ENCODE assay signal across 1 cellular context in the genomic region with DNA sequence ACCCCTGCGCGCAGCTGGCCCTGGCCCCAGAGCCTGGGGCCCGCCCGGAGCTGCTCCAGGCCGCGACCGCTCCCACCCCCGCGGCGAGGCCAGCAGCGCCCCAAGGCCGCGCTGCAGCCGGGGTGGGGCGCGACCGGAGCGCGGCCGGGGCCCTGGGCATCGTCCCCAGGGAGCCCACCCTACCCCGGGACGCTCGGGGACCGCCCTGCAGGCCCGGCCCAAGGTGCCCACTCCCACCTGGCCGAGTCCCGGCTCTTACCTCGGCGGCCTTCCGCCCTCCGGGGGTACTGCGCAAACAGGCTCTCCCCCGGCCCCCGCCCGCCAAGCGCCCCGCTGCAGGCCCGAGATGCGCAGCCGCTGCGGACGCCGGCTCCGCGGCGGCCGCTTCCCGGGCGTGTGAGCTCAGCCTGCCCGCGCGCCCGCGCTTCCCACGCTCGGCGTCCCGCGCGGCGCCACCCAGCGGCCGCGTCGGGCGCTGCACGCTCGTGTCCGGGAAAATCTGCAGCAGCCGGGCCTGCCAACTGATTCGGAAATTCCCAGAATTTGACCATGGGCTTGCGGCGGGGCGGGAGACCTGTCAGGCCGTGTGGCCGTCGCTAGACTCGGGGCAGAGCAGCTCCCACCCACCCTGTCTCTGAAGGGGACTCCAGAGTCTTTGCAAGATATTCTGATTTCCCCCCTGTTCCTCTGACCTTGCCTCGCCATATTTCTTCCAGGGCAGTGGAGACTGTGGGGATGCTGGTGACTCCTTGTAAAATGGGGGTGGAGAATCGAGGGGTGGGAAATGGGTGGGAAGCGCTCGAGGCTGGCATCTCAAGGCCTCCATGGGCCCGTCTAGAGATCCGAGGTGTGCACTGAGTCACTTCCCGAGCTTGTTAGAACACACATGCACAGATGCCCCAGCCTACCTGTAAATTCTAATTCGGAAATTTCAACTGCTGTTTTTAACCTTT.
TF ChIP-seq lines count a peak whose summit lies in the region.

No MANE protein-coding gene starts in this region.

TF ChIP-seq in HepG2, 621 proteins besides CTCF, POLR2A, EP300 and RAD21 (continued from another document):
- TF ChIP-seq, protein P1, sequence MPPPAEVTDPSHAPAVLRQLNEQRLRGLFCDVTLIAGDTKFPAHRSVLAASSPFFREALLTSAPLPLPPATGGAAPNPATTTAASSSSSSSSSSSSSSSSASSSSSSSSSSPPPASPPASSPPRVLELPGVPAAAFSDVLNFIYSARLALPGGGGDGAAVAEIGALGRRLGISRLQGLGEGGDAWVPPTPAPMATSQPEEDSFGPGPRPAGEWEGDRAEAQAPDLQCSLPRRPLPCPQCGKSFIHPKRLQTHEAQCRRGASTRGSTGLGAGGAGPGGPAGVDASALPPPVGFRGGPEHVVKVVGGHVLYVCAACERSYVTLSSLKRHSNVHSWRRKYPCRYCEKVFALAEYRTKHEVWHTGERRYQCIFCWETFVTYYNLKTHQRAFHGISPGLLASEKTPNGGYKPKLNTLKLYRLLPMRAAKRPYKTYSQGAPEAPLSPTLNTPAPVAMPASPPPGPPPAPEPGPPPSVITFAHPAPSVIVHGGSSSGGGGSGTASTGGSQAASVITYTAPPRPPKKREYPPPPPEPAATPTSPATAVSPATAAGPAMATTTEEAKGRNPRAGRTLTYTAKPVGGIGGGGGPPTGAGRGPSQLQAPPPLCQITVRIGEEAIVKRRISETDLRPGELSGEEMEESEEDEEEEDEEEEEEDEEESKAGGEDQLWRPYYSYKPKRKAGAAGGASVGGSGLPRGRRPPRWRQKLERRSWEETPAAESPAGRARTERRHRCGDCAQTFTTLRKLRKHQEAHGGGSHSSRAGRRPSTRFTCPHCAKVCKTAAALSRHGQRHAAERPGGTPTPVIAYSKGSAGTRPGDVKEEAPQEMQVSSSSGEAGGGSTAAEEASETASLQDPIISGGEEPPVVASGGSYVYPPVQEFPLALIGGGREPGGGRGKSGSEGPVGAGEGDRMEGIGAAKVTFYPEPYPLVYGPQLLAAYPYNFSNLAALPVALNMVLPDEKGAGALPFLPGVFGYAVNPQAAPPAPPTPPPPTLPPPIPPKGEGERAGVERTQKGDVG (CRISPR knock-in tag; IDR thresholded peaks at IDR 0.05; ENCODE audit: borderline replicate concordance): no peak
- peak; percentile 46; the same call in 1 of the 2 replicates for TF ChIP-seq SRY (CRISPR knock-in tag; IDR thresholded peaks at IDR 0.05)
- TF ChIP-seq, protein P2, sequence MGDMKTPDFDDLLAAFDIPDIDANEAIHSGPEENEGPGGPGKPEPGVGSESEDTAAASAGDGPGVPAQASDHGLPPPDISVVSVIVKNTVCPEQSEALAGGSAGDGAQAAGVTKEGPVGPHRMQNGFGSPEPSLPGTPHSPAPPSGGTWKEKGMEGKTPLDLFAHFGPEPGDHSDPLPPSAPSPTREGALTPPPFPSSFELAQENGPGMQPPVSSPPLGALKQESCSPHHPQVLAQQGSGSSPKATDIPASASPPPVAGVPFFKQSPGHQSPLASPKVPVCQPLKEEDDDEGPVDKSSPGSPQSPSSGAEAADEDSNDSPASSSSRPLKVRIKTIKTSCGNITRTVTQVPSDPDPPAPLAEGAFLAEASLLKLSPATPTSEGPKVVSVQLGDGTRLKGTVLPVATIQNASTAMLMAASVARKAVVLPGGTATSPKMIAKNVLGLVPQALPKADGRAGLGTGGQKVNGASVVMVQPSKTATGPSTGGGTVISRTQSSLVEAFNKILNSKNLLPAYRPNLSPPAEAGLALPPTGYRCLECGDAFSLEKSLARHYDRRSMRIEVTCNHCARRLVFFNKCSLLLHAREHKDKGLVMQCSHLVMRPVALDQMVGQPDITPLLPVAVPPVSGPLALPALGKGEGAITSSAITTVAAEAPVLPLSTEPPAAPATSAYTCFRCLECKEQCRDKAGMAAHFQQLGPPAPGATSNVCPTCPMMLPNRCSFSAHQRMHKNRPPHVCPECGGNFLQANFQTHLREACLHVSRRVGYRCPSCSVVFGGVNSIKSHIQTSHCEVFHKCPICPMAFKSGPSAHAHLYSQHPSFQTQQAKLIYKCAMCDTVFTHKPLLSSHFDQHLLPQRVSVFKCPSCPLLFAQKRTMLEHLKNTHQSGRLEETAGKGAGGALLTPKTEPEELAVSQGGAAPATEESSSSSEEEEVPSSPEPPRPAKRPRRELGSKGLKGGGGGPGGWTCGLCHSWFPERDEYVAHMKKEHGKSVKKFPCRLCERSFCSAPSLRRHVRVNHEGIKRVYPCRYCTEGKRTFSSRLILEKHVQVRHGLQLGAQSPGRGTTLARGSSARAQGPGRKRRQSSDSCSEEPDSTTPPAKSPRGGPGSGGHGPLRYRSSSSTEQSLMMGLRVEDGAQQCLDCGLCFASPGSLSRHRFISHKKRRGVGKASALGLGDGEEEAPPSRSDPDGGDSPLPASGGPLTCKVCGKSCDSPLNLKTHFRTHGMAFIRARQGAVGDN (CRISPR knock-in tag; IDR thresholded peaks at IDR 0.05): peak; percentile 69
- TF ChIP-seq HOXA3 (CRISPR knock-in tag; IDR thresholded peaks at IDR 0.05): peak; percentile 51; the same call in 1 of the 2 replicates
- TF ChIP-seq POGZ (CRISPR knock-in tag; IDR thresholded peaks at IDR 0.05): no peak
- no peak for TF ChIP-seq ZBTB21 (CRISPR knock-in tag; IDR thresholded peaks at IDR 0.05)
- no peak for TF ChIP-seq AGO2 (optimal IDR thresholded peaks at IDR 0.05; ENCODE audit: low read depth, low read length)
- no peak for TF ChIP-seq ZNF24 (IDR thresholded peaks at IDR 0.05)
TF ChIP-seq in HepG2: peak in this region for 43.
